ENCODE assay signal across 21 cellular contexts in genomic region chr15:75109731-75110130, GRCh38.
DNase-seq lines count a peak whose midpoint lies in the region; FAIRE-seq and TF ChIP-seq lines count a peak whose summit lies in the region.
"Had no signal": no experiment of that assay in that cellular context is flagged by ENCODE, and none has a peak within 500 bp of the region (broad histone marks: within the 10 kb centered on the region; RNA-seq: fewer than 3 reads in every experiment).

No MANE protein-coding gene starts in this region.

- DNase-seq in CD8-positive, alpha-beta memory T cell, result no peak
- DNase-seq in RPMI7951 (ENCODE audit: low read depth) (peak; percentile 25), immature natural killer cell (no peak), GM10248 (ENCODE audit: extremely low spot score) (no peak), SW 1271 (lab: John Stamatoyannopoulos, UW) (no peak), GM12892 (ENCODE audit: insufficient read length) (no peak)
- DNase-seq: activated B cell treated with CpG ODN at 0.5 μM for 24 hours; AML-193; left ventricle myocardium inferior; NCI-H1092; NCI-H2029 treated with DMSO at 0.1 percent for 48 hours; psoas muscle; stimulated activated CD4-positive, alpha-beta T cell treated with anti-CD3 and anti-CD28 coated beads, Interleukin-1b, Interleukin-23, amount 100 ng/mL, for 48 hours; stimulated activated naive CD8-positive, alpha-beta T cell treated with anti-CD3 and anti-CD28 coated beads, Interleukin-15, amount 100 ng/mL, for 72 hours; transverse colon had no signal

- H3K4me1 Mint-ChIP-seq in CD8-positive, alpha-beta memory T cell, result peaks cover 33 to 48% (median 37%) of the 10 kb centered on the region in 3 donors
- H3K4me1 Mint-ChIP-seq in immature natural killer cell, result peaks cover 61 to 69% of the 10 kb centered on the region in 2 donors

- peak overlapping the region; percentile 92 for H3K4me2 ChIP-seq in BLaER1

- peak overlapping the region; percentile 13; the same call in 1 of the 2 replicates for H3K4me3 ChIP-seq in BLaER1
- H3K4me3 ChIP-seq in CD8-positive, alpha-beta memory T cell (ENCODE audit: low read length), result no peak overlapping the region
- H3K4me3 ChIP-seq: cardiac muscle cell, K562, left ventricle myocardium inferior, psoas muscle, SJCRH30, transverse colon had no signal

- H3K9me3 ChIP-seq in BLaER1, result peaks cover 23% of the 10 kb centered on the region
- H3K9me3 ChIP-seq in CD8-positive, alpha-beta memory T cell (ENCODE audit: low read length), result no peaks in the 10 kb centered on the region
- H3K9me3 ChIP-seq: psoas muscle, SJCRH30, transverse colon had no signal

- H3K4me3 Mint-ChIP-seq in CD8-positive, alpha-beta memory T cell, result peak overlapping the region in 5 of 7 donors; percentile 41 to 66 (median 51)
- peak overlapping the region; percentile 68 to 81 (median 77) for H3K4me3 Mint-ChIP-seq in immature natural killer cell
- H3K4me3 Mint-ChIP-seq: activated B cell treated with CpG ODN at 0.5 μM for 24 hours had no signal

- H3K27ac ChIP-seq in BLaER1, result peak overlapping the region; percentile 82
- H3K27ac ChIP-seq in CD8-positive, alpha-beta memory T cell (ENCODE audit: low read depth, low read length), result no peak overlapping the region
- H3K27ac ChIP-seq: cardiac muscle cell, left ventricle myocardium inferior, psoas muscle, transverse colon had no signal

- peak overlapping the region in 4 of 8 donors; percentile 11 to 93 (median 54) for H3K27ac Mint-ChIP-seq in CD8-positive, alpha-beta memory T cell
- H3K27ac Mint-ChIP-seq in immature natural killer cell, result peak overlapping the region; percentile 51 to 90 (median 81)
- H3K27ac Mint-ChIP-seq: stimulated activated naive CD8-positive, alpha-beta T cell treated with anti-CD3 and anti-CD28 coated beads, Interleukin-15, amount 100 ng/mL, for 72 hours had no signal

- TF ChIP-seq POLR2A in GM12892 (IDR thresholded peaks at IDR 0.05; ENCODE audit: low read depth, low read length), result no peak

- no peaks in the 10 kb centered on the region for H3K27me3 ChIP-seq in BLaER1
- no peaks in the 10 kb centered on the region for H3K27me3 ChIP-seq in CD8-positive, alpha-beta memory T cell (ENCODE audit: insufficient read depth, low read length, poor library complexity, severe bottlenecking)
- H3K27me3 ChIP-seq: cardiac muscle cell, SJCRH30, transverse colon had no signal

- POLR2A ChIA-PET in CD8-positive, alpha-beta memory T cell (lab: Charles Lee), result interaction anchor here (1.1 kb wide), 2 partner anchors 21 to 66 kb away, joined by 3 read pairs; no protein-coding TSS in a partner anchor
- POLR2A ChIA-PET in GM10248 (lab: Yijun Ruan, JAX), result interaction anchor here (2.6 kb wide), 1 partner anchor 66 kb away, joined by 11 read pairs; no protein-coding TSS in a partner anchor

- CTCF ChIA-PET in CD8-positive, alpha-beta memory T cell (lab: Charles Lee), result no interaction called here
- CTCF ChIA-PET in GM10248 (lab: Yijun Ruan, JAX), result interaction anchor here (0.9 to 5.9 kb wide), 4 partner anchors 16 to 94 kb away, joined by 3 to 52 read pairs (median 8); partner anchors contain the start of gene C15orf39

- H3K4me1 ChIP-seq in BLaER1, result peaks cover 78% of the 10 kb centered on the region
- peaks cover 24% of the 10 kb centered on the region for H3K4me1 ChIP-seq in CD8-positive, alpha-beta memory T cell (ENCODE audit: insufficient read depth, low read length)

- H3K36me3 ChIP-seq in BLaER1, result 0 out of 2 replicates have a peak, but pooled peaks cover 6% of the 10 kb centered on the region
- no peaks in the 10 kb centered on the region for H3K36me3 ChIP-seq in CD8-positive, alpha-beta memory T cell (ENCODE audit: insufficient read depth, low read length)
- H3K36me3 ChIP-seq: cardiac muscle cell, left ventricle myocardium inferior, SJCRH30, transverse colon had no signal

- H3K9ac ChIP-seq in BLaER1, result peak overlapping the region; percentile 42; the same call in 1 of the 2 replicates

- FAIRE-seq in GM12892 (lab: Jason Lieb, UNC), result no peak
- FAIRE-seq: endothelial cell of umbilical vein, H1, K562 had no signal

- peaks cover 0 to 3% of the 10 kb centered on the region in 2 donors for H3K27me3 Mint-ChIP-seq in CD8-positive, alpha-beta memory T cell
- peaks cover 5 to 13% (median 11%) of the 10 kb centered on the region in 3 donors for H3K27me3 Mint-ChIP-seq in immature natural killer cell (ENCODE audit: low read depth in 3 of 3)
- H3K27me3 Mint-ChIP-seq: activated B cell treated with CpG ODN at 0.5 μM for 24 hours had no signal

- TF ChIP-seq CTCF in GM10248 (IDR thresholded peaks at IDR 0.05; ENCODE audit: control extremely low read depth, extremely low read depth, low read depth, missing control alignments), result no peak

- H4K20me1 ChIP-seq in BLaER1, result peaks cover 16% of the 10 kb centered on the region; the same call in 1 of the 2 replicates

- H3K36me3 Mint-ChIP-seq in CD8-positive, alpha-beta memory T cell, result peaks cover 0 to 10% (median 2%) of the 10 kb centered on the region in 3 donors
- H3K36me3 Mint-ChIP-seq in immature natural killer cell, result peaks cover 0 to 5% (median 4%) of the 10 kb centered on the region in 3 donors

- H3K9me3 Mint-ChIP-seq in CD8-positive, alpha-beta memory T cell, result peaks cover 0 to 6% (median 4%) of the 10 kb centered on the region in 5 donors
- H3K9me3 Mint-ChIP-seq in immature natural killer cell, result peaks cover 0 to 2% (median 0%) of the 10 kb centered on the region in 6 donors
